In the genomic region with DNA sequence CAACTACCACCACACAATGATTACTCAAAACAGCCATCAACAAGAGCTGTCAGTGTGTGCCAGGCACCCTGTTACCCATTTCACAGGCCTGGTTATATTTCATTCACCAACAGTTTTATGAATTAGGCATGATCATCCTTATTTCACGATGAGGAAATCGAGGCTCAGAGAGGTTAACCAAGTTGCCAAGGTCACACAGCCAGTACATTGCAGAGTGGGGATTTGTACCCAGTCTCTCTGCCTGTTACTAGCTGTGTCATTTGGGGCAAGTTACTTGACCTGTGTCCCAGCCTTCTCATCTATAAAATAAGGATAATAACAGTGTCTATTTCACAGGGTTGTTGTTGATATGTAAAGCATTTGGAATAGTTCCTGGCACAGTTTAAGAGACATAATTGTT, we compare ENCODE assay signal across 14 cellular contexts.
DNase-seq lines count a peak whose midpoint lies in the region; TF ChIP-seq lines count a peak whose summit lies in the region.
"Had no signal": no experiment of that assay in that cellular context is flagged by ENCODE, and none has a peak within 500 bp of the region (broad histone marks: within the 10 kb centered on the region; RNA-seq: fewer than 3 reads in every experiment).

No MANE protein-coding gene starts in this region.

- TF ChIP-seq POLR2A in thyroid gland (IDR thresholded peaks at IDR 0.05): no peak

- no peak overlapping the region for H3K4me3 Mint-ChIP-seq in Caco-2 (ENCODE audit: unreplicated experiment)
- H3K4me3 Mint-ChIP-seq in nephron progenitor cell: no peak overlapping the region
- H3K4me3 Mint-ChIP-seq: CD14-positive monocyte; CD8-positive, alpha-beta T cell; GM23338; H9 had no signal

- WGBS in thyroid gland, 2 donors: 95 to 100% methylated on average over 2 of the region's 2 CpGs

- TF ChIP-seq CTCF in Caco-2 (IDR thresholded peaks at IDR 0.05; ENCODE audit: insufficient read depth in 1 of 2, low read depth in 1 of 2, low read length in 1 of 2, severe bottlenecking in 1 of 2, unreplicated experiment in 1 of 2): no peak
- no peak for TF ChIP-seq CTCF in WERI-Rb-1 (IDR thresholded peaks at IDR 0.05; ENCODE audit: low read depth, low read length)
- TF ChIP-seq CTCF in nephron progenitor cell (IDR thresholded peaks at IDR 0.05): no peak
- TF ChIP-seq CTCF in thyroid gland (IDR thresholded peaks at IDR 0.05): no peak
- TF ChIP-seq CTCF in BE2C (IDR thresholded peaks at IDR 0.05; ENCODE audit: low read depth, low read length): no peak
- no peak for TF ChIP-seq CTCF in ascending aorta (IDR thresholded peaks at IDR 0.05)

- H3K27me3 Mint-ChIP-seq in Caco-2 (ENCODE audit: insufficient read depth, unreplicated experiment) (no peaks in the 10 kb centered on the region), nephron progenitor cell (ENCODE audit: low read depth, poor library complexity) (peaks cover 11% of the 10 kb centered on the region)

- H3K4me3 ChIP-seq in Caco-2 (ENCODE audit: low read depth, low read length): no peak overlapping the region
- no peak overlapping the region for H3K4me3 ChIP-seq in WERI-Rb-1 (ENCODE audit: low read depth, low read length)
- H3K4me3 ChIP-seq in thyroid gland (replicated peaks in 1 of 3): no peak overlapping the region
- H3K4me3 ChIP-seq in BE2C (ENCODE audit: low read depth, low read length): no peak overlapping the region
- no peak overlapping the region for H3K4me3 ChIP-seq in ascending aorta
- H3K4me3 ChIP-seq: GM23338 had no signal

- POLR2A ChIA-PET in Caco-2 (lab: Charles Lee): no interaction called here

- BruUV-seq in Caco-2 (replicated peaks; lab: Mats Ljungman, UMichigan): no TSS peak

- CTCF ChIA-PET in Caco-2 (lab: Charles Lee): interaction anchor here (0.5 to 6.0 kb wide), 5 partner anchors 12 to 392 kb away, joined by 3 to 90 read pairs (median 6); no protein-coding TSS in a partner anchor

- H3K4me1 ChIP-seq in Caco-2 (peaks cover 37% of the 10 kb centered on the region), thyroid gland (peaks cover 55 to 76% of the 10 kb centered on the region in 2 donors), BE2C (peaks cover 15% of the 10 kb centered on the region), ascending aorta (no peaks in the 10 kb centered on the region)

- DNase-seq in Caco-2: no peak
- no peak for DNase-seq in WERI-Rb-1
- no peak for DNase-seq in nephron progenitor cell
- DNase-seq in thyroid gland: no peak
- DNase-seq in BE2C: no peak
- DNase-seq in activated effector memory CD4-positive, alpha-beta T cell treated with Interleukin-2 at 50 U/mL for 16 hours: no peak
- no peak for DNase-seq in ascending aorta (ENCODE audit: low spot score in 2 of 2)
- DNase-seq: CD8-positive, alpha-beta T cell; COR-L47; DND-41; GDM1 had no signal

- H3K9me3 Mint-ChIP-seq in Caco-2 (ENCODE audit: unreplicated experiment) (no peaks in the 10 kb centered on the region), nephron progenitor cell (no peaks in the 10 kb centered on the region)
- H3K9me3 Mint-ChIP-seq: CD14-positive monocyte; CD8-positive, alpha-beta T cell; GM23338; H9 had no signal

- no peaks in the 10 kb centered on the region for H3K9me3 ChIP-seq in Caco-2
- H3K9me3 ChIP-seq in WERI-Rb-1 (ENCODE audit: severe bottlenecking): no peaks in the 10 kb centered on the region
- no peaks in the 10 kb centered on the region for H3K9me3 ChIP-seq in thyroid gland
- H3K9me3 ChIP-seq in BE2C: no peaks in the 10 kb centered on the region
- no peaks in the 10 kb centered on the region for H3K9me3 ChIP-seq in ascending aorta

- H3K27ac ChIP-seq in WERI-Rb-1: peak overlapping the region; percentile 94
- peak overlapping the region; percentile 92 to 99 (median 94) for H3K27ac ChIP-seq in thyroid gland
- no peak overlapping the region for H3K27ac ChIP-seq in ascending aorta

- H3K36me3 Mint-ChIP-seq in Caco-2 (ENCODE audit: insufficient read depth, unreplicated experiment) (no peaks in the 10 kb centered on the region), nephron progenitor cell (ENCODE audit: low read depth) (no peaks in the 10 kb centered on the region)
- H3K36me3 Mint-ChIP-seq: CD14-positive monocyte; CD8-positive, alpha-beta T cell had no signal

- H3K27me3 ChIP-seq in Caco-2 (replicated peaks; ENCODE audit: control insufficient read depth, insufficient read depth, low read length) (no peaks in the 10 kb centered on the region), WERI-Rb-1 (ENCODE audit: insufficient read depth, low read depth, severe bottlenecking) (no peaks in the 10 kb centered on the region), thyroid gland (no peaks in the 10 kb centered on the region), BE2C (no peaks in the 10 kb centered on the region), ascending aorta (no peaks in the 10 kb centered on the region)

- H3K36me3 ChIP-seq in Caco-2 (ENCODE audit: control insufficient read depth, insufficient read depth, low read length) (no peaks in the 10 kb centered on the region), WERI-Rb-1 (no peaks in the 10 kb centered on the region), thyroid gland (no peaks in the 10 kb centered on the region), BE2C (no peaks in the 10 kb centered on the region), ascending aorta (peaks cover 0 to 5% of the 10 kb centered on the region in 2 donors)

- H3K27ac Mint-ChIP-seq in Caco-2 (ENCODE audit: unreplicated experiment): peak overlapping the region; percentile 6
- H3K27ac Mint-ChIP-seq in nephron progenitor cell: peak overlapping the region; percentile 84
- H3K27ac Mint-ChIP-seq: CD14-positive monocyte; CD8-positive, alpha-beta T cell; GM23338 had no signal

- H3K4me1 Mint-ChIP-seq in Caco-2 (ENCODE audit: low read depth, unreplicated experiment): peaks cover 29% of the 10 kb centered on the region
- H3K4me1 Mint-ChIP-seq in nephron progenitor cell: peaks cover 76% of the 10 kb centered on the region
- H3K4me1 Mint-ChIP-seq: CD14-positive monocyte had no signal

- intact Hi-C loops in Caco-2 (cut with micrococcal nuclease; ENCODE audit: unreplicated experiment): no loop called here
- intact Hi-C loops in thyroid gland (cut with DNase I): no loop called here
- intact Hi-C loops in ascending aorta (cut with DNase I): no loop called here

Comparison
In these comparisons a context has a peak if more than half of its experiments do, and no peak if none do; other contexts are left out.
1. H3K27ac ChIP-seq: peak in WERI-Rb-1 (single experiment) and thyroid gland (3 of 3); none in ascending aorta (0 of 2).